Comparison of ENCODE assay signal across 18 cellular contexts in the genomic region with DNA sequence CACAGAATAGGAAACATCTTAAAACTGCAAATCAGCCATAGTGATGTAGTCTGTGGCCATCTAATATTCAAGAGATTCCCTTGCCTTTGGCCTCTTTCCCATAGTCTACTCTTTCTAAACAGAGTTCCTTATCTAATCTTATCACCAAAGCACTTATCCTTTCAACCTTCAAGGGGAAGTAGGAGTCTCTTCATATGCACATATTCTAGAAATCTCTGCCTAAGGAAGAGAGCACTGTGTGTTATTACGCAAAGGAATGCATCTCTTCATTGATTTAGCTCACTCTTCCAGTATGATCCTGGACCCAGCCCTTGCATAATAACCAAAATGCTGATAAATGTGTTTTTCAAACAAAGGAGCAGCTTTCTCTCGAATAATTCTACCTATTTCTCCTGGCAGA.
DNase-seq lines count a peak whose midpoint lies in the region; ATAC-seq and TF ChIP-seq lines count a peak whose summit lies in the region.
"Had no signal": no experiment of that assay in that cellular context is flagged by ENCODE, and none has a peak within 500 bp of the region (broad histone marks: within the 10 kb centered on the region; RNA-seq: fewer than 3 reads in every experiment).

No MANE protein-coding gene starts in this region.

- CTCF ChIA-PET in T-cell (lab: Charles Lee): no interaction called here

- TF ChIP-seq CTCF in fibroblast of the aortic adventitia (IDR thresholded peaks at IDR 0.05; ENCODE audit: insufficient read depth, low read length): no peak

- H3K4me3 ChIP-seq in fibroblast of the aortic adventitia (ENCODE audit: low read depth, low read length): no peak overlapping the region
- H3K4me3 ChIP-seq: colonic mucosa, esophagus squamous epithelium, GM12878, spleen, uterus had no signal

- DNase-seq in activated naive CD4-positive, alpha-beta T cell (lab: John Stamatoyannopoulos, UW): no peak
- DNase-seq in T-cell (no peak), fibroblast of the aortic adventitia (ENCODE audit: low read depth) (peak; percentile 66), NCI-H774 (lab: John Stamatoyannopoulos, UW) (no peak), SW 1271 (lab: John Stamatoyannopoulos, UW) (no peak)
- DNase-seq: activated CD8-positive, alpha-beta memory T cell treated with anti-CD3 and anti-CD28 coated beads, Interleukin-2, amount 50 U/mL, for 4 hours; anterior cingulate cortex; C1 segment of cervical spinal cord; colonic mucosa; esophagus squamous epithelium; H9; SHP77; spleen; uterus had no signal

- no peaks in the 10 kb centered on the region for H3K27me3 Mint-ChIP-seq in activated naive CD4-positive, alpha-beta T cell treated with anti-CD3 and anti-CD28 coated beads, Interleukin-2, amount 50 U/mL, for 24 hours
- no peaks in the 10 kb centered on the region for H3K27me3 Mint-ChIP-seq in T-cell

- H3K27ac Mint-ChIP-seq in activated naive CD4-positive, alpha-beta T cell treated with anti-CD3 and anti-CD28 coated beads, Interleukin-2, amount 50 U/mL, for 24 hours: peak overlapping the region; percentile 18
- peak overlapping the region; percentile 9 to 48 for H3K27ac Mint-ChIP-seq in T-cell
- H3K27ac Mint-ChIP-seq: H9 had no signal

- peaks cover 2% of the 10 kb centered on the region for H3K36me3 Mint-ChIP-seq in activated naive CD4-positive, alpha-beta T cell treated with anti-CD3 and anti-CD28 coated beads, Interleukin-2, amount 50 U/mL, for 24 hours
- no peaks in the 10 kb centered on the region for H3K36me3 Mint-ChIP-seq in T-cell

- peaks cover 4% of the 10 kb centered on the region for H3K9me3 Mint-ChIP-seq in activated naive CD4-positive, alpha-beta T cell treated with anti-CD3 and anti-CD28 coated beads, Interleukin-2, amount 50 U/mL, for 24 hours
- H3K9me3 Mint-ChIP-seq in T-cell: no peaks in the 10 kb centered on the region
- H3K9me3 Mint-ChIP-seq: H9 had no signal

- H3K4me1 Mint-ChIP-seq in activated naive CD4-positive, alpha-beta T cell treated with anti-CD3 and anti-CD28 coated beads, Interleukin-2, amount 50 U/mL, for 24 hours: peaks cover 48% of the 10 kb centered on the region
- H3K4me1 Mint-ChIP-seq in T-cell: peaks cover 23 to 40% (median 38%) of the 10 kb centered on the region in 3 donors

- ATAC-seq in T-cell (replicated peaks in 1 of 4) (no peak), GM18519 (IDR thresholded peaks at IDR 0.05; ENCODE audit: low FRiP score, unreplicated experiment) (no peak), GM21723 (IDR thresholded peaks at IDR 0.05; ENCODE audit: unreplicated experiment) (no peak)
- ATAC-seq: GM12878 had no signal

- H3K4me3 Mint-ChIP-seq in activated naive CD4-positive, alpha-beta T cell treated with anti-CD3 and anti-CD28 coated beads, Interleukin-2, amount 50 U/mL, for 24 hours: no peak overlapping the region
- peak overlapping the region in 1 of 3 donors; percentile 18 for H3K4me3 Mint-ChIP-seq in T-cell
- H3K4me3 Mint-ChIP-seq: H9 had no signal

- POLR2A ChIA-PET in T-cell (lab: Charles Lee): interaction anchor here in 1 of 2 donors (0.7 kb wide), 1 partner anchor 123 kb away, joined by 3 read pairs; no protein-coding TSS in a partner anchor
